2 cellular contexts compared by ENCODE assay signal in the genomic region with DNA sequence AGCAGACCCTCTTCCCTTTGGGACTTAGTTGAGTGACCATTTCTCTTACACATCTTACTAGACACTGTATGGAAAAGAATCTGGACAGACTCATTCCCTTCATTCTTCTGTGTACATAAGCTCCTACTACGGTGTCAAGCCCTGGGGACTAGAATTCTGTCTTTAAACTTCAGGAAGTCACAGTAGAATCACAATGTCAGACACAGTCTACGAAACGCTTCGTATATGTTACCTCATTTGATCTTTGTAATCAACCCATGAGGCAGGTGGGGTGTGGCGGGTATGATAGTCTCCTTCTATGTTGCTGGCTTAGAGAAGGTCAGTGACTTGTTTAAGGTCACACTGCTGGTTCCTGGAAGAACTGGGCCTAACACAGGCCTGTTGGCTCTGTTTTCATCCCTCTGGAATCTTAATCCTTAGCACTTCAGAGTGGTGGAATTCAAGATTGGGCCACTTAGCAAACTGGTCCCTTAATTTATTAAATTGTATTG.
TF ChIP-seq lines count a peak whose summit lies in the region.

No MANE protein-coding gene starts in this region.

TF ChIP-seq in SK-N-SH, 30 proteins besides CTCF, POLR2A, EP300 and RAD21 (continued from another document):
- TF ChIP-seq, protein P1, sequence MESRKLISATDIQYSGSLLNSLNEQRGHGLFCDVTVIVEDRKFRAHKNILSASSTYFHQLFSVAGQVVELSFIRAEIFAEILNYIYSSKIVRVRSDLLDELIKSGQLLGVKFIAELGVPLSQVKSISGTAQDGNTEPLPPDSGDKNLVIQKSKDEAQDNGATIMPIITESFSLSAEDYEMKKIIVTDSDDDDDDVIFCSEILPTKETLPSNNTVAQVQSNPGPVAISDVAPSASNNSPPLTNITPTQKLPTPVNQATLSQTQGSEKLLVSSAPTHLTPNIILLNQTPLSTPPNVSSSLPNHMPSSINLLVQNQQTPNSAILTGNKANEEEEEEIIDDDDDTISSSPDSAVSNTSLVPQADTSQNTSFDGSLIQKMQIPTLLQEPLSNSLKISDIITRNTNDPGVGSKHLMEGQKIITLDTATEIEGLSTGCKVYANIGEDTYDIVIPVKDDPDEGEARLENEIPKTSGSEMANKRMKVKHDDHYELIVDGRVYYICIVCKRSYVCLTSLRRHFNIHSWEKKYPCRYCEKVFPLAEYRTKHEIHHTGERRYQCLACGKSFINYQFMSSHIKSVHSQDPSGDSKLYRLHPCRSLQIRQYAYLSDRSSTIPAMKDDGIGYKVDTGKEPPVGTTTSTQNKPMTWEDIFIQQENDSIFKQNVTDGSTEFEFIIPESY (IDR thresholded peaks at IDR 0.05; ENCODE audit: borderline replicate concordance, low read depth) = no peak
- TF ChIP-seq POLR2AphosphoS5 (IDR thresholded peaks at IDR 0.05; ENCODE audit: low read depth, low read length) (no peak), SIN3A (IDR thresholded peaks at IDR 0.05; ENCODE audit: borderline replicate concordance, low read depth, low read length) (no peak), TAF1 (IDR thresholded peaks at IDR 0.05; ENCODE audit: borderline replicate concordance, low read depth, low read length) (no peak), RXRA (IDR thresholded peaks at IDR 0.05; ENCODE audit: borderline replicate concordance, low read depth) (no peak), RCOR1 (IDR thresholded peaks at IDR 0.05; ENCODE audit: low read length) (no peak)
- TF ChIP-seq, protein P2, sequence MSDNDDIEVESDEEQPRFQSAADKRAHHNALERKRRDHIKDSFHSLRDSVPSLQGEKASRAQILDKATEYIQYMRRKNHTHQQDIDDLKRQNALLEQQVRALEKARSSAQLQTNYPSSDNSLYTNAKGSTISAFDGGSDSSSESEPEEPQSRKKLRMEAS (IDR thresholded peaks at IDR 0.05; ENCODE audit: low read depth) = no peak
TF ChIP-seq in SK-N-SH: peak in this region for 0.

TF ChIP-seq in K562, 482 proteins besides CTCF, POLR2A, EP300 and RAD21 (continued from another document):
- peak; percentile 38; the same call in 1 of the 2 replicates for TF ChIP-seq NCOR1 (IDR thresholded peaks at IDR 0.05)
